Comparison of ENCODE assay signal across 8 cellular contexts in genomic region chr17:77089118-77089477, GRCh38. TPM values are rescaled to one million over a fixed set of nuclear protein-coding genes. Genes with fewer than 3 reads are reported as not detected.
A peak's percentile ranks its signal among the peaks of the same experiment; 100 is the strongest.
DNase-seq lines count a peak whose midpoint lies in the region; ATAC-seq and TF ChIP-seq lines count a peak whose summit lies in the region.

No MANE protein-coding gene starts in this region.

- H3K9me3 Mint-ChIP-seq in endothelial cell (ENCODE audit: unreplicated experiment): no peaks in the 10 kb centered on the region
- no peaks in the 10 kb centered on the region for H3K9me3 Mint-ChIP-seq in nephron

- DNase-seq in SK-N-MC (ENCODE audit: low read depth, low spot score) (no peak), endothelial cell (ENCODE audit: low spot score) (no peak), NCI-H446 treated with DMSO at 0.1 percent for 48 hours (lab: John Stamatoyannopoulos, UW) (no peak), NCI-H345 (lab: John Stamatoyannopoulos, UW) (no peak)

- H3K36me3 ChIP-seq in SK-N-MC (ENCODE audit: insufficient read depth, low read length): peaks cover 53% of the 10 kb centered on the region

- peak; percentile 4 for ATAC-seq in GM18907 (IDR thresholded peaks at IDR 0.05; ENCODE audit: unreplicated experiment)
- ATAC-seq in HG02759 (IDR thresholded peaks at IDR 0.05; ENCODE audit: unreplicated experiment): no peak
- ATAC-seq in HG02973 (IDR thresholded peaks at IDR 0.05; ENCODE audit: unreplicated experiment): no peak

- TF ChIP-seq CTCF in endothelial cell (IDR thresholded peaks at IDR 0.05; ENCODE audit: unreplicated experiment): no peak
- TF ChIP-seq CTCF in nephron (IDR thresholded peaks at IDR 0.05; ENCODE audit: unreplicated experiment in 3 of 3): no peak

- peak overlapping the region; percentile 92 for H3K27ac Mint-ChIP-seq in endothelial cell (ENCODE audit: unreplicated experiment)
- H3K27ac Mint-ChIP-seq in nephron: peak overlapping the region; percentile 80 to 91 (median 88)

- H3K9me3 ChIP-seq in SK-N-MC (ENCODE audit: low read depth, low read length): no peaks in the 10 kb centered on the region

- peak overlapping the region; percentile 99 for H3K9ac ChIP-seq in SK-N-MC (ENCODE audit: insufficient read length)

- H3K36me3 Mint-ChIP-seq in endothelial cell (ENCODE audit: low read depth, unreplicated experiment): peaks cover 11% of the 10 kb centered on the region
- peaks cover 28% of the 10 kb centered on the region for H3K36me3 Mint-ChIP-seq in nephron (ENCODE audit: low read depth)

- H3K27ac ChIP-seq in SK-N-MC: peak overlapping the region; percentile 88

- H3K27me3 Mint-ChIP-seq in endothelial cell (ENCODE audit: unreplicated experiment): peaks cover 2% of the 10 kb centered on the region
- no peaks in the 10 kb centered on the region for H3K27me3 Mint-ChIP-seq in nephron (ENCODE audit: low read depth)

- peaks cover 33% of the 10 kb centered on the region for H3K4me1 Mint-ChIP-seq in endothelial cell (ENCODE audit: unreplicated experiment)
- peaks cover 21% of the 10 kb centered on the region for H3K4me1 Mint-ChIP-seq in nephron

- H3K4me3 Mint-ChIP-seq in endothelial cell (ENCODE audit: unreplicated experiment) (peak overlapping the region; percentile 93), nephron (peak overlapping the region; percentile 88 to 91 (median 89))

- H3K4me3 ChIP-seq in SK-N-MC: peak overlapping the region; percentile 87

RNA-seq across cellular contexts. Expression of gene SEC14L1, which starts 51.7 kb away (rescaled TPM):
- total RNA-seq in endothelial cell (ENCODE audit: unreplicated experiment): 315 TPM
